In genomic region chr1:30739601-30740000, GRCh38 we compare ENCODE assay signal across 1 cellular context.
TF ChIP-seq lines count a peak whose summit lies in the region.

No MANE protein-coding gene starts in this region.

TF ChIP-seq in K562, 482 proteins besides CTCF, POLR2A, EP300 and RAD21:
- TF ChIP-seq ZNF76 (CRISPR knock-in tag; IDR thresholded peaks at IDR 0.05; ENCODE audit: borderline replicate concordance) (no peak), CHD7 (IDR thresholded peaks at IDR 0.05; ENCODE audit: low read depth, low read length) (no peak)
- TF ChIP-seq, protein P1, sequence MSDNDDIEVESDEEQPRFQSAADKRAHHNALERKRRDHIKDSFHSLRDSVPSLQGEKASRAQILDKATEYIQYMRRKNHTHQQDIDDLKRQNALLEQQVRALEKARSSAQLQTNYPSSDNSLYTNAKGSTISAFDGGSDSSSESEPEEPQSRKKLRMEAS (CRISPR knock-in tag; IDR thresholded peaks at IDR 0.05), result 0 out of 2 replicates have a peak, but pooled peaks have one; percentile 50
TF ChIP-seq in K562: peak in this region for 1.
